Comparison of ENCODE assay signal across 1 cellular context in genomic region chr2:222828572-222828971, GRCh38.
TF ChIP-seq lines count a peak whose summit lies in the region.

No MANE protein-coding gene starts in this region.

TF ChIP-seq in HepG2, 621 proteins besides CTCF, POLR2A, EP300 and RAD21 (continued from another document):
- TF ChIP-seq ZNF276 (CRISPR knock-in tag; IDR thresholded peaks at IDR 0.05; ENCODE audit: low read depth) (no peak), ZNF850 (CRISPR knock-in tag; conservative IDR thresholded peaks at IDR 0.05) (no peak)
TF ChIP-seq in HepG2: peak in this region for 0.
